2 cellular contexts compared by ENCODE assay signal in the genomic region with DNA sequence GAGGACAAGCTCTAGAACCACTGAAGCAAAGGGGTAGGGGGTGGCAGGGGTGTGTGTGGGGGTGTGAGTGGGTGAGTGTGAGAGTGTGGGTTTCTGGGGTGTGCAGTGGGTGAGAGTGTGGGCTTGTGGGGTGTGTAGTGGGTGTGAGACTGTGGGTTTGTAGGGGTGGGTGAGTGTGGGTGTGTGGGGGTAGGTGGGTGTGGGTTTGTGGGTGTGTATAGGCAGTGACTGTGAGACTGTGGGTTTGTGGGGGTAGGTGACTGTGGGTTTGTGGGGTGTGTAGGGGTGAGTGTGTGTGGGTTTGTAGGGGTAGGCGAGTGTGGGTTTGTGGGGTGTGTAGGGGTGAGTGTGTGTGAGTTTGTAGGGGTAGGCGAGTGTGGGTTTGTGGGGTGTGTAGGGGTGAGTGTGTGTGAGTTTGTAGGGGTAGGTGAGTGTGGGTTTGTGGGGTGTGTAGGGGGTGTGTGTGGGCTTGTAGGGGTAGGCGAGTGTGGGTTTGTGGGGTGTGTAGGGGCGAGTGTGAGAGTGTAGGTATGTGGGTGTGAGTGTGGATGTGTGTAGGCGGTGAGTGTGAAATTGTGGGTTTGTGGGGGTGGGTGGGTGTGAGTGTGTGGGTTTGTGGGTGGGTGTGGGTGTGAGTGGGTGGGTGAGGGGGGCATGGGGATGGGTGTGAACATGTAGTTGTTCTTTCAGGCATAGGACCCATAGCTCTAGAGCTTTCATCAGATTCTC.
TF ChIP-seq lines count a peak whose summit lies in the region.

No MANE protein-coding gene starts in this region.

TF ChIP-seq in GM12891, 5 proteins besides CTCF, POLR2A, EP300 and RAD21:
- TF ChIP-seq SPI1 (IDR thresholded peaks at IDR 0.05; ENCODE audit: low read depth, low read length) (no peak), TAF1 (IDR thresholded peaks at IDR 0.05; ENCODE audit: low read depth, low read length) (no peak), POU2F2 (IDR thresholded peaks at IDR 0.05; ENCODE audit: low read depth, low read length) (no peak), PAX5 (IDR thresholded peaks at IDR 0.05; ENCODE audit: insufficient read depth, low read length, severe bottlenecking) (no peak), POLR2AphosphoS5 (IDR thresholded peaks at IDR 0.05; ENCODE audit: low read depth, low read length) (no peak)

TF ChIP-seq in H1, 55 proteins besides CTCF, POLR2A, EP300 and RAD21:
- TF ChIP-seq SP4 (IDR thresholded peaks at IDR 0.05; ENCODE audit: low read length) (no peak), KDM1A (IDR thresholded peaks at IDR 0.05; ENCODE audit: borderline replicate concordance, low read length) (no peak), E2F6 (IDR thresholded peaks at IDR 0.05) (no peak), SIN3A (conservative IDR thresholded peaks at IDR 0.05 in 1 of 2, IDR thresholded peaks at IDR 0.05 in 1 of 2; ENCODE audit: low read depth in 1 of 2, low read length in 2 of 2) (no peak), TCF12 (IDR thresholded peaks at IDR 0.05; ENCODE audit: low read depth, low read length) (no peak), CBX8 (IDR thresholded peaks at IDR 0.05; ENCODE audit: borderline replicate concordance, low read depth, low read length) (no peak), POU5F1 (IDR thresholded peaks at IDR 0.05; ENCODE audit: low read depth, low read length) (no peak), NANOG (IDR thresholded peaks at IDR 0.05; ENCODE audit: insufficient read depth, low read depth, low read length, poor library complexity, severe bottlenecking) (no peak), CEBPB (IDR thresholded peaks at IDR 0.05; ENCODE audit: low read depth, low read length) (no peak), HDAC2 (IDR thresholded peaks at IDR 0.05; ENCODE audit: borderline replicate concordance in 1 of 2, low read depth in 2 of 2, low read length in 2 of 2) (no peak), RNF2 (IDR thresholded peaks at IDR 0.05; ENCODE audit: borderline replicate concordance, low read depth, low read length, missing control alignments, poor library complexity, severe bottlenecking) (no peak), CHD1 (IDR thresholded peaks at IDR 0.05; ENCODE audit: low read depth, low read length) (no peak), KDM4A (IDR thresholded peaks at IDR 0.05; ENCODE audit: low read depth, low read length, severe bottlenecking) (no peak), TEAD4 (IDR thresholded peaks at IDR 0.05; ENCODE audit: low read depth, low read length) (no peak)
